ENCODE assay signal across 10 cellular contexts in the genomic region with DNA sequence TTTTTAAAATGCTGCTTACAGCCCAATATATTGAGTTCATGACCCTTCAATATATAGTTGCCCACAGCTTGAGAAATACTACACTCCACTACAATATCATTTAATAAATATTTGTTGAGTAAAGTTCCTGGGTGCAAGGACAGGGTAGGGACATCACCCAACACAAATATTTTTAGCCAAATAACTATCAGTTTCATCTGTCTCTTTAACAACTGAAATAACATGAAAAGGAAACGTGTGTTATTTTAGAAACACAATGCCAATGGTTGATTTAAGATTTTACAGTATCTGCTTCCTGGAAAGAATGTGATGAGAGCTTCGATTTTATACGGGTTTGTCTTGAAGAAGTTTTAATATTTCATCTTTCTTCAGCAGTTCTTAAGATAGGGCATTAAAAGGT.
A peak's percentile ranks its signal among the peaks of the same experiment; 100 is the strongest.
DNase-seq lines count a peak whose midpoint lies in the region; ATAC-seq and TF ChIP-seq lines count a peak whose summit lies in the region.
"Had no signal": no experiment of that assay in that cellular context is flagged by ENCODE, and none has a peak within 500 bp of the region (broad histone marks: within the 10 kb centered on the region; RNA-seq: fewer than 3 reads in every experiment).

No MANE protein-coding gene starts in this region.

- no peak for TF ChIP-seq CTCF in GM20000 (IDR thresholded peaks at IDR 0.05; ENCODE audit: extremely low read depth, missing control alignments)

- no peaks in the 10 kb centered on the region for H3K36me3 Mint-ChIP-seq in CD4-positive, alpha-beta memory T cell
- no peaks in the 10 kb centered on the region for H3K36me3 Mint-ChIP-seq in immature natural killer cell

- H3K27me3 Mint-ChIP-seq in CD4-positive, alpha-beta memory T cell: no peaks in the 10 kb centered on the region
- no peaks in the 10 kb centered on the region for H3K27me3 Mint-ChIP-seq in immature natural killer cell (ENCODE audit: low read depth in 3 of 3)

- H3K56ac ChIP-seq in mesendoderm (ENCODE audit: low read length): no peak overlapping the region

- intact Hi-C loops in CD4-positive, alpha-beta memory T cell (cut with micrococcal nuclease): loop anchor here (1.0 to 10.0 kb wide), 2 partner anchors 67 to 781 kb away; a partner anchor contains a TSS

- H3K4me1 ChIP-seq in CD4-positive, alpha-beta memory T cell (ENCODE audit: insufficient read depth, low read length): peaks cover 16% of the 10 kb centered on the region
- H3K4me1 ChIP-seq in mesendoderm (ENCODE audit: control insufficient read depth, low read depth, low read length): no peaks in the 10 kb centered on the region
- H3K4me1 ChIP-seq in mesenchymal stem cell (ENCODE audit: control insufficient read depth, insufficient read depth, low read depth, low read length): no peaks in the 10 kb centered on the region

- H3K4ac ChIP-seq in mesendoderm (ENCODE audit: low read depth, low read length) (no peak overlapping the region), mesenchymal stem cell (ENCODE audit: low read depth in 1 of 2, low read length in 2 of 2) (no peak overlapping the region)

- peak overlapping the region; percentile 64 to 92 (median 86) for H3K4me3 Mint-ChIP-seq in CD4-positive, alpha-beta memory T cell
- peak overlapping the region; percentile 47 to 84 (median 64) for H3K4me3 Mint-ChIP-seq in immature natural killer cell

- H4K91ac ChIP-seq in mesenchymal stem cell (ENCODE audit: low read length): no peak overlapping the region

- no peak for DNase-seq in CD4-positive, alpha-beta memory T cell
- DNase-seq in immature natural killer cell (no peak), GM20000 (ENCODE audit: low spot score) (no peak), mesendoderm (no peak), mesenchymal stem cell (no peak)
- no peak for DNase-seq in stimulated activated CD4-positive, alpha-beta T cell treated with anti-CD3 and anti-CD28 coated beads, Interleukin-2, amount 100 ng/mL, for 24 hours
- DNase-seq: DMS79, KG1 had no signal

- H3K4me2 ChIP-seq in mesendoderm (ENCODE audit: low read length) (no peak overlapping the region), mesenchymal stem cell (ENCODE audit: low read length, poor library complexity, severe bottlenecking) (no peak overlapping the region)

- POLR2A ChIA-PET in CD4-positive, alpha-beta memory T cell (lab: Charles Lee; ENCODE audit: partially characterized antibody): interaction anchor here (0.6 to 4.4 kb wide), 5 partner anchors 15 to 71 kb away, joined by 3 to 43 read pairs (median 6); a partner anchor contains a TSS

- no peak overlapping the region for H2BK120ac ChIP-seq in mesendoderm (ENCODE audit: low read depth, low read length)
- H2BK120ac ChIP-seq in mesenchymal stem cell (ENCODE audit: low read depth, low read length): no peak overlapping the region

- H3K36me3 ChIP-seq in CD4-positive, alpha-beta memory T cell (ENCODE audit: insufficient read depth, low read length): no peaks in the 10 kb centered on the region
- H3K36me3 ChIP-seq in mesendoderm (ENCODE audit: control insufficient read depth, insufficient read depth, low read length) (no peaks in the 10 kb centered on the region), mesenchymal stem cell (ENCODE audit: control insufficient read depth in 1 of 2, insufficient read depth in 2 of 2, low read depth in 1 of 2, low read length in 2 of 2) (no peaks in the 10 kb centered on the region)

- no CpG with 5 or more reads among the region's 3 CpGs for WGBS in mesendoderm (ENCODE audit: extremely low coverage, insufficient coverage, low lambda C conversion rate)
- WGBS in mesenchymal stem cell: 80% methylated on average over 3 of the region's 3 CpGs

- peak overlapping the region in 1 of 2 donors; percentile 34 for H3K4me3 ChIP-seq in CD4-positive, alpha-beta memory T cell (ENCODE audit: low read length in 2 of 2)
- H3K4me3 ChIP-seq in mesendoderm (ENCODE audit: low read length) (no peak overlapping the region), mesenchymal stem cell (ENCODE audit: insufficient read depth in 1 of 2, low read depth in 1 of 2, low read length in 2 of 2) (no peak overlapping the region)

- no peak overlapping the region for H2BK15ac ChIP-seq in mesendoderm (replicated peaks; ENCODE audit: low read depth)
- H2BK15ac ChIP-seq in mesenchymal stem cell (ENCODE audit: low read depth, poor library complexity, severe bottlenecking): no peak overlapping the region

- CTCF ChIA-PET in CD4-positive, alpha-beta memory T cell (lab: Charles Lee; ENCODE audit: partially characterized antibody): interaction anchor here (0.6 to 3.2 kb wide), 4 partner anchors 14 to 82 kb away, joined by 4 to 27 read pairs (median 10); a partner anchor contains a TSS

- H2BK5ac ChIP-seq in mesendoderm (ENCODE audit: low read length) (no peak overlapping the region), mesenchymal stem cell (ENCODE audit: low read depth, low read length, poor library complexity, severe bottlenecking) (no peak overlapping the region)

- no peaks in the 10 kb centered on the region for H3K9me3 Mint-ChIP-seq in CD4-positive, alpha-beta memory T cell
- no peaks in the 10 kb centered on the region for H3K9me3 Mint-ChIP-seq in immature natural killer cell

- H3K23ac ChIP-seq in mesendoderm (ENCODE audit: low read length): no peak overlapping the region
- no peak overlapping the region for H3K23ac ChIP-seq in mesenchymal stem cell (ENCODE audit: low read length in 2 of 2)

- peaks cover 12 to 16% (median 13%) of the 10 kb centered on the region in 4 donors for H3K4me1 Mint-ChIP-seq in CD4-positive, alpha-beta memory T cell
- peaks cover 13 to 14% of the 10 kb centered on the region in 2 donors for H3K4me1 Mint-ChIP-seq in immature natural killer cell

- H2AFZ ChIP-seq in mesenchymal stem cell (ENCODE audit: low read depth, low read length): no peak overlapping the region

- no peaks in the 10 kb centered on the region for H3K79me2 ChIP-seq in mesendoderm (ENCODE audit: control insufficient read depth, insufficient read depth, low read length)

- no peaks in the 10 kb centered on the region for H3K27me3 ChIP-seq in CD4-positive, alpha-beta memory T cell (ENCODE audit: insufficient read depth, low read length)
- H3K27me3 ChIP-seq in mesendoderm (ENCODE audit: insufficient read depth, low read length, poor library complexity) (no peaks in the 10 kb centered on the region), mesenchymal stem cell (ENCODE audit: control insufficient read depth in 1 of 2, insufficient read depth in 1 of 2, low read length in 2 of 2) (no peaks in the 10 kb centered on the region)

- H3K14ac ChIP-seq in mesenchymal stem cell (ENCODE audit: low read length in 2 of 2): no peak overlapping the region

- no peak overlapping the region for H2BK12ac ChIP-seq in mesenchymal stem cell (ENCODE audit: low read length in 2 of 2)

- no peaks in the 10 kb centered on the region for H3K9me3 ChIP-seq in CD4-positive, alpha-beta memory T cell (ENCODE audit: control insufficient read depth in 1 of 2, low read length in 2 of 2)
- no peaks in the 10 kb centered on the region for H3K9me3 ChIP-seq in mesenchymal stem cell (ENCODE audit: control insufficient read depth, low read length)

- peak; percentile 38 for ATAC-seq in GM21423 (IDR thresholded peaks at IDR 0.05; ENCODE audit: unreplicated experiment)
- ATAC-seq in HG03469 (IDR thresholded peaks at IDR 0.05; ENCODE audit: unreplicated experiment): peak; percentile 7

- H3K79me1 ChIP-seq in mesendoderm (ENCODE audit: low read length): no peaks in the 10 kb centered on the region
- no peaks in the 10 kb centered on the region for H3K79me1 ChIP-seq in mesenchymal stem cell (replicated peaks; ENCODE audit: low read length, poor library complexity, severe bottlenecking)

- peak overlapping the region; percentile 81 to 98 (median 94) for H3K27ac Mint-ChIP-seq in CD4-positive, alpha-beta memory T cell
- H3K27ac Mint-ChIP-seq in immature natural killer cell: peak overlapping the region; percentile 59 to 89 (median 85)

- H3K9ac ChIP-seq in mesendoderm (ENCODE audit: low read length) (no peak overlapping the region), mesenchymal stem cell (ENCODE audit: low read length) (no peak overlapping the region)

- no peak overlapping the region for H2AK5ac ChIP-seq in mesendoderm (ENCODE audit: low read length)
- H2AK5ac ChIP-seq in mesenchymal stem cell (ENCODE audit: low read length, severe bottlenecking): no peak overlapping the region

- no peak overlapping the region for H3K18ac ChIP-seq in mesendoderm (ENCODE audit: low read length)
- no peak overlapping the region for H3K18ac ChIP-seq in mesenchymal stem cell (ENCODE audit: low read depth in 1 of 2, low read length in 2 of 2)

- no peak overlapping the region for H4K5ac ChIP-seq in mesendoderm (ENCODE audit: low read length)

- no peak overlapping the region for H4K8ac ChIP-seq in mesendoderm (ENCODE audit: low read depth, low read length)
- no peak overlapping the region for H4K8ac ChIP-seq in mesenchymal stem cell (ENCODE audit: low read length)

- H3K27ac ChIP-seq in CD4-positive, alpha-beta memory T cell (ENCODE audit: low read depth, low read length): peak overlapping the region; percentile 59
- H3K27ac ChIP-seq in mesendoderm (ENCODE audit: low read depth, low read length): no peak overlapping the region
- H3K27ac ChIP-seq in mesenchymal stem cell (ENCODE audit: low read length, poor library complexity, severe bottlenecking): no peak overlapping the region
